ENCODE assay signal across 24 cellular contexts in the genomic region with DNA sequence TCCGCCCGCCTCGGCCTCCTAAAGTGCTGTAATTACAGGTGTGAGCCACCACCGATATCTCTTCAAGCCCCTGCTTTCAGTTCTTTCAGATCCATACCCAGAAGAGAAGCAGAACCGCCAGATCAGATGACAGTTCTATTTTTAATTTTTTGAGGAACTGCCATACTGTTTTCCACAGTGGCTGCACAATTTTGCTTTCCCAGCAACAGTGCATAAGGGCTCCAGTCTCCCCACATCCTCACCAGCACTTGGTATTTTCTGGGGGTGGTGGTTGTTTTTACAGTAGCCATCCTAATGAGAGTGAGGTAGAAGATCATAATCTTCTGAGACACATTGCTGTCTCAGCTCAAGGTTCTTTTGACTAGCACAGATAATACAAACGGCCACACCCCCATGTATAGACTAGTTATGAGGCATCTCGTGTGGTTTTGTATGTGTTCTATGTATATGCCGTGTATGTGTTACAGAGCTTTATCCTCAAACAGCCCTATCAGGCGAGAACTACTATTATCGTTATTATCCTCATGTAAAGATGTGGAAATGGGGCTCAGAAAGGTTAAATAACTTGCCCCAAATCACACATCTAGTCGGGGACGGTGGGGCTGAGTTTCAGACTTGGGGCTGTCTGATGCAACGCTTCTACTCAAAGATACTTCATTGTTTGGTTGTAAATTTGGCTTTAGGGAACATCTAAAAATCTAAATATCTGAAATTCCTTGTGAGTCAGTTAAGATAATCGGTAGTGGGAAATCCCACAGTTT. TPM values are rescaled to one million over a fixed set of nuclear protein-coding genes. Genes with fewer than 3 reads are reported as not detected.
DNase-seq lines count a peak whose midpoint lies in the region; ATAC-seq and TF ChIP-seq lines count a peak whose summit lies in the region.
"Had no signal": no experiment of that assay in that cellular context is flagged by ENCODE, and none has a peak within 500 bp of the region (broad histone marks: within the 10 kb centered on the region; RNA-seq: fewer than 3 reads in every experiment).

No MANE protein-coding gene starts in this region.

- H3K4me1 ChIP-seq in BLaER1 (peaks cover 34% of the 10 kb centered on the region), sigmoid colon (peaks cover 0 to 48% (median 31%) of the 10 kb centered on the region in 4 donors)
- H3K4me1 ChIP-seq: uterus had no signal

- H3K27me3 ChIP-seq in BLaER1 (no peaks in the 10 kb centered on the region), sigmoid colon (no peaks in the 10 kb centered on the region)
- H3K27me3 ChIP-seq: uterus had no signal

- ATAC-seq in left cardiac atrium (peak; percentile 33 to 36), HG03520 (IDR thresholded peaks at IDR 0.05; ENCODE audit: unreplicated experiment) (no peak), left colon (no peak)
- ATAC-seq: A549; activated CD8-positive, alpha-beta T cell treated with anti-CD3 and anti-CD28 coated beads, Interleukin-2, amount 10 ng/mL, durations not matched to agents 7 days and 5 days; activated T-cell treated with anti-CD3 and anti-CD28 coated beads, Interleukin-2, amount 50 U/mL, for 4 hours; effector memory CD8-positive, alpha-beta T cell; SK-N-SH treated with all-trans-retinoic acid at 6 μM for 48 hours had no signal

- TF ChIP-seq CTCF in sigmoid colon (IDR thresholded peaks at IDR 0.05), result no peak

- H3K36me3 ChIP-seq in BLaER1, result no peaks in the 10 kb centered on the region
- H3K36me3 ChIP-seq in sigmoid colon, result no peaks in the 10 kb centered on the region
- H3K36me3 ChIP-seq: uterus had no signal

- no peaks in the 10 kb centered on the region for H4K20me1 ChIP-seq in BLaER1

- no peak for TF ChIP-seq POLR2A in sigmoid colon (IDR thresholded peaks at IDR 0.05)

- WGBS in sigmoid colon, 2 donors, result 78 to 80% methylated on average over 14 of the region's 14 CpGs

- H3K9me3 ChIP-seq in BLaER1 (no peaks in the 10 kb centered on the region), sigmoid colon (no peaks in the 10 kb centered on the region)
- H3K9me3 ChIP-seq: A549, uterus had no signal

- DNase-seq in MV-4-11 (lab: John Stamatoyannopoulos, UW) (peak; percentile 48), left cardiac atrium (no peak), sigmoid colon (no peak), AML-193 (lab: John Stamatoyannopoulos, UW) (no peak), NCI-H2196 treated with DMSO at 0.1 percent for 48 hours (lab: John Stamatoyannopoulos, UW; ENCODE audit: unreplicated experiment) (no peak), left colon (no peak)
- DNase-seq: activated CD4-positive, CD25-positive, alpha-beta regulatory T cell treated with anti-CD3 and anti-CD28 coated beads, Interleukin-2, amount 50 U/mL, for 72 hours; activated CD8-positive, alpha-beta T cell treated with anti-CD3 and anti-CD28 coated beads, Interleukin-2, amount 10 ng/mL, durations not matched to agents 7 days and 5 days; activated T-cell treated with anti-CD3 and anti-CD28 coated beads, Interleukin-2, amount 50 U/mL, for 4 hours; effector memory CD8-positive, alpha-beta T cell; NCI-H187 treated with DMSO at 0.1 percent for 48 hours; NCI-H446; posterior cingulate gyrus; stimulated activated CD4-positive, alpha-beta T cell treated with anti-CD3 and anti-CD28 coated beads, Interleukin-2, amount 100 ng/mL, for 48 hours; stimulated activated naive CD4-positive, alpha-beta T cell treated with Interleukin-2 at 50 U/mL for 16 hours; T-helper 9 cell; uterus had no signal

- no peak overlapping the region for H3K9ac ChIP-seq in BLaER1

- no peak for TF ChIP-seq EP300 in sigmoid colon (IDR thresholded peaks at IDR 0.05)

- H3K4me2 ChIP-seq in BLaER1, result peak overlapping the region; percentile 17; the same call in 1 of the 2 replicates
- H3K4me2 ChIP-seq: A549 had no signal

- intact Hi-C loops in left cardiac atrium (cut with DNase I), result no loop called here
- intact Hi-C loops in sigmoid colon (cut with DNase I), result no loop called here
- intact Hi-C loops in left colon (cut with DNase I, micrococcal nuclease), result no loop called here

- no peak overlapping the region for H3K4me3 ChIP-seq in BLaER1
- no peak overlapping the region for H3K4me3 ChIP-seq in sigmoid colon
- H3K4me3 ChIP-seq: A549, skin epidermis, uterus had no signal

- no peak overlapping the region for H3K27ac ChIP-seq in BLaER1
- peak overlapping the region in 3 of 4 donors; percentile 20 to 70 (median 35) for H3K27ac ChIP-seq in sigmoid colon
- H3K27ac ChIP-seq: uterus had no signal

RNA-seq across cellular contexts. Expression of gene FHAD1, which starts 12.0 kb away (rescaled TPM):
- total RNA-seq in left cardiac atrium (under 1 TPM in 1 of 2 donors, not detected in 1; 0.47 TPM), sigmoid colon (1 to 10 TPM in 1 of 4 donors, under 1 TPM in 1, not detected in 2; 0.27 to 1.1 TPM), left colon (1 to 10 TPM; 1.2 to 1.3 TPM)
- polyA plus RNA-seq in sigmoid colon, result 1 to 10 TPM in 1 of 3 donors, under 1 TPM in 2; 0.70 to 1.8 (median 0.92) TPM
- total RNA-seq: MCF 10A had no signal
- polyA plus RNA-seq: BJ had no signal

Comparison
In these comparisons a context has a peak if more than half of its experiments do, and no peak if none do; other contexts are left out.
1. ATAC-seq: peak in left cardiac atrium (2 of 2); none in HG03520 (single experiment) and left colon (single experiment).